ENCODE assay signal across 19 cellular contexts in the genomic region with DNA sequence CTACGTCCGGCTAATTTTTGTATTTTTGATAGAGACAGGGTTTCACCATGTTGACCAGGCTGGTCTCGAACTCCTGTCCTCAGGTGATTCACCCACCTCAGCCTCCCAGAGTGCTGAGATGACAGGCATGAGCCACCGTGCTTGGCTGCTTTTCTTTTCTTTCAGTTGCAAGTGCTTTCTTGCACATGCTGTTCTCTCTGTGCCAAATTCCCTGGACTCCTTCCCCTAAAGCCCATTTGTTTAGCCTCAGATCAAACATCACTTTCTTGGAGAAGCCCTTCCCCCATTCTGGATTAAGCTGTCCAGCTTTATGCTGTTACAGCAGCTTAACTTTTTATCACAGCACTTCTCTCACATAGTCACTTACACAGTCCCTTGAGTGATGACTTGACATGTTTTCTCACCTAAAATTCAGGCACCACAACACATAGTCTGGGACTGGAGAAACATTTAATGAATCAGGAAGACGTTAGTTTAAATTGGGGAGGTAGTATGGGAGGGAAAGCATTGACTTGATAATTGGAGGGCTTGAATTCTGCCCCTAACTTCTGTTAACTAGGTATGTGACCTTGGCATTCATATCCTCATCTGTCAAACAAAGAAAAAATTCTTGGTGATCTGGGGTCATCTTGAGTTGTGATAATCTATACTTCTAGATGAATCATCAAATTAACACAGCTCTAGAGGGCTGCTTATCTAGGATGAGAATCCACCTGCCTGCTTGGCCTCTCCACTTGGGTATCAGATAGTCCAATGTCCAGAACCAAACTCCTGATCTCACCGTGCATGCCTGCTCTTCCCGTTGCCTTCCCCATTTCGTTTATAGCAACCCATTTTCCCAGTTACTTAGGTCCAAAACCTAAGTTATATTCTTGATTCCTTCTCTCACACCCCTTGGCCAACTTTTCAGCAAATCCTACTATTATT. TPM values are rescaled to one million over a fixed set of nuclear protein-coding genes. Genes with fewer than 3 reads are reported as not detected.
DNase-seq lines count a peak whose midpoint lies in the region; ATAC-seq and TF ChIP-seq lines count a peak whose summit lies in the region.
"Had no signal": no experiment of that assay in that cellular context is flagged by ENCODE, and none has a peak within 500 bp of the region (broad histone marks: within the 10 kb centered on the region; RNA-seq: fewer than 3 reads in every experiment).

No MANE protein-coding gene starts in this region.

- no peak for DNase-seq in activated CD4-positive, alpha-beta T cell treated with anti-CD3 and anti-CD28 coated beads for 36 hours
- no peak for DNase-seq in activated CD4-positive, alpha-beta T cell treated with anti-CD3 and anti-CD28 coated beads for 4 hours
- DNase-seq in chondrocyte (ENCODE audit: low spot score) = peak; percentile 1
- peak; percentile 34 for DNase-seq in medulla oblongata (ENCODE audit: extremely low spot score)
- no peak for DNase-seq in retina
- no peak for DNase-seq in NCI-H128 (lab: John Stamatoyannopoulos, UW; ENCODE audit: unreplicated experiment)
- no peak for DNase-seq in CD8-positive, alpha-beta T cell
- DNase-seq: 8988T; activated CD4-positive, alpha-beta T cell treated with anti-CD3 and anti-CD28 coated beads, Interleukin-2, amount 10 ng/mL, durations not matched to agents 7 days and 5 days; activated T-cell treated with anti-CD3 and anti-CD28 coated beads, Interleukin-2, amount 50 U/mL, for 4 hours; amygdala; CD4-positive, alpha-beta T cell; dermis blood vessel endothelial cell; foreskin fibroblast; NCI-H1417 treated with DMSO at 0.1 percent for 48 hours; NCI-H524 treated with DMSO at 0.1 percent for 48 hours; stimulated activated CD4-positive, alpha-beta T cell treated with anti-CD3 and anti-CD28 coated beads, Interleukin-4, amount 100 ng/mL, for 1 hour; T-helper 2 cell had no signal

- CTCF ChIA-PET in activated CD4-positive, alpha-beta T cell treated with anti-CD3 and anti-CD28 coated beads for 36 hours (lab: Charles Lee) = no interaction called here
- CTCF ChIA-PET in CD8-positive, alpha-beta T cell (lab: Charles Lee) = no interaction called here

- no peaks in the 10 kb centered on the region for H3K9me3 Mint-ChIP-seq in activated CD4-positive, alpha-beta T cell treated with anti-CD3 and anti-CD28 coated beads for 36 hours (ENCODE audit: low read depth)
- no peaks in the 10 kb centered on the region for H3K9me3 Mint-ChIP-seq in chondrocyte (ENCODE audit: low read depth)
- no peaks in the 10 kb centered on the region for H3K9me3 Mint-ChIP-seq in CD8-positive, alpha-beta T cell
- H3K9me3 Mint-ChIP-seq: activated CD4-positive, alpha-beta T cell treated with anti-CD3 and anti-CD28 coated beads, Interleukin-2, amount 10 ng/mL, durations not matched to agents 7 days and 5 days; activated T-cell treated with anti-CD3 and anti-CD28 coated beads, Interleukin-2, amount 50 U/mL, for 4 hours; CD4-positive, alpha-beta T cell had no signal

- H3K27me3 ChIP-seq in subcutaneous abdominal adipose tissue (ENCODE audit: control insufficient read depth in 5 of 5, insufficient read depth in 4 of 5, low read length in 5 of 5) = no peaks in the 10 kb centered on the region
- no peaks in the 10 kb centered on the region for H3K27me3 ChIP-seq in CD8-positive, alpha-beta T cell (ENCODE audit: insufficient read depth, low read length)

- H3K9ac ChIP-seq in subcutaneous abdominal adipose tissue (ENCODE audit: low read length in 5 of 5) = no peak overlapping the region

- intact Hi-C loops in activated CD4-positive, alpha-beta T cell treated with anti-CD3 and anti-CD28 coated beads for 36 hours (cut with DNase I, micrococcal nuclease) = no loop called here
- intact Hi-C loops in CD8-positive, alpha-beta T cell (cut with DNase I, micrococcal nuclease) = no loop called here

- H3K4me1 ChIP-seq in subcutaneous abdominal adipose tissue (ENCODE audit: control insufficient read depth in 5 of 5, insufficient read depth in 5 of 5, low read length in 5 of 5) = peaks cover 5 to 58% (median 43%) of the 10 kb centered on the region in 5 donors
- H3K4me1 ChIP-seq in CD8-positive, alpha-beta T cell (ENCODE audit: insufficient read depth, low read length) = no peaks in the 10 kb centered on the region

- no peaks in the 10 kb centered on the region for H3K36me3 ChIP-seq in subcutaneous abdominal adipose tissue (ENCODE audit: control insufficient read depth in 5 of 5, insufficient read depth in 5 of 5, low read length in 5 of 5)
- no peaks in the 10 kb centered on the region for H3K36me3 ChIP-seq in CD8-positive, alpha-beta T cell (ENCODE audit: insufficient read depth, low read length)

- peaks cover 2% of the 10 kb centered on the region for H3K36me3 Mint-ChIP-seq in activated CD4-positive, alpha-beta T cell treated with anti-CD3 and anti-CD28 coated beads for 36 hours (ENCODE audit: low read depth)
- H3K36me3 Mint-ChIP-seq in chondrocyte (ENCODE audit: low read depth) = peaks cover 1% of the 10 kb centered on the region
- H3K36me3 Mint-ChIP-seq in CD8-positive, alpha-beta T cell = peaks cover 15% of the 10 kb centered on the region

- no peaks in the 10 kb centered on the region for H3K27me3 Mint-ChIP-seq in activated CD4-positive, alpha-beta T cell treated with anti-CD3 and anti-CD28 coated beads for 36 hours
- no peaks in the 10 kb centered on the region for H3K27me3 Mint-ChIP-seq in chondrocyte (ENCODE audit: low read depth)
- no peaks in the 10 kb centered on the region for H3K27me3 Mint-ChIP-seq in CD8-positive, alpha-beta T cell (ENCODE audit: low read depth)
- H3K27me3 Mint-ChIP-seq: activated CD4-positive, alpha-beta T cell treated with anti-CD3 and anti-CD28 coated beads, Interleukin-2, amount 10 ng/mL, durations not matched to agents 7 days and 5 days; CD4-positive, alpha-beta T cell had no signal

- no peak for TF ChIP-seq CTCF in chondrocyte (IDR thresholded peaks at IDR 0.05)
- TF ChIP-seq CTCF in CD8-positive, alpha-beta T cell (IDR thresholded peaks at IDR 0.05) = no peak

- peak overlapping the region; percentile 27 for H3K27ac ChIP-seq in subcutaneous abdominal adipose tissue (ENCODE audit: low read depth, low read length)
- no peak overlapping the region for H3K27ac ChIP-seq in CD8-positive, alpha-beta T cell (ENCODE audit: low read depth, low read length)

- no peak overlapping the region for H3K4me3 ChIP-seq in subcutaneous abdominal adipose tissue (ENCODE audit: low read depth in 1 of 5, low read length in 5 of 5)
- H3K4me3 ChIP-seq in CD8-positive, alpha-beta T cell (ENCODE audit: low read depth, low read length) = no peak overlapping the region

- H3K4me3 Mint-ChIP-seq in activated CD4-positive, alpha-beta T cell treated with anti-CD3 and anti-CD28 coated beads for 36 hours = no peak overlapping the region
- H3K4me3 Mint-ChIP-seq in chondrocyte (ENCODE audit: unreplicated experiment) = no peak overlapping the region
- no peak overlapping the region for H3K4me3 Mint-ChIP-seq in CD8-positive, alpha-beta T cell
- H3K4me3 Mint-ChIP-seq: activated CD4-positive, alpha-beta T cell treated with anti-CD3 and anti-CD28 coated beads, Interleukin-2, amount 10 ng/mL, durations not matched to agents 7 days and 5 days; activated T-cell treated with anti-CD3 and anti-CD28 coated beads, Interleukin-2, amount 50 U/mL, for 4 hours; CD4-positive, alpha-beta T cell had no signal

- no peak for ATAC-seq in activated CD4-positive, alpha-beta T cell treated with anti-CD3 and anti-CD28 coated beads for 36 hours
- no peak for ATAC-seq in CD8-positive, alpha-beta T cell
- ATAC-seq: activated T-cell treated with anti-CD3 and anti-CD28 coated beads, Interleukin-2, amount 50 U/mL, for 4 hours had no signal

- peak overlapping the region; percentile 18 for H3K27ac Mint-ChIP-seq in activated CD4-positive, alpha-beta T cell treated with anti-CD3 and anti-CD28 coated beads for 36 hours
- peak overlapping the region; percentile 19 for H3K27ac Mint-ChIP-seq in chondrocyte (ENCODE audit: unreplicated experiment)
- H3K27ac Mint-ChIP-seq in CD8-positive, alpha-beta T cell = no peak overlapping the region
- H3K27ac Mint-ChIP-seq: activated CD4-positive, alpha-beta T cell treated with anti-CD3 and anti-CD28 coated beads, Interleukin-2, amount 10 ng/mL, durations not matched to agents 7 days and 5 days; CD4-positive, alpha-beta T cell had no signal

- no peaks in the 10 kb centered on the region for H3K9me3 ChIP-seq in subcutaneous abdominal adipose tissue (ENCODE audit: control insufficient read depth in 5 of 5, low read length in 5 of 5)
- no peaks in the 10 kb centered on the region for H3K9me3 ChIP-seq in CD8-positive, alpha-beta T cell (ENCODE audit: low read length)

- peaks cover 21% of the 10 kb centered on the region for H3K4me1 Mint-ChIP-seq in activated CD4-positive, alpha-beta T cell treated with anti-CD3 and anti-CD28 coated beads for 36 hours
- H3K4me1 Mint-ChIP-seq in chondrocyte (ENCODE audit: low read depth) = peaks cover 36% of the 10 kb centered on the region
- peaks cover 54% of the 10 kb centered on the region for H3K4me1 Mint-ChIP-seq in CD8-positive, alpha-beta T cell (ENCODE audit: low read depth)

- POLR2A ChIA-PET in activated CD4-positive, alpha-beta T cell treated with anti-CD3 and anti-CD28 coated beads for 36 hours (lab: Charles Lee) = no interaction called here
- POLR2A ChIA-PET in CD8-positive, alpha-beta T cell (lab: Charles Lee) = interaction anchor here (0.7 kb wide), 1 partner anchor 26 kb away, joined by 3 read pairs; no protein-coding TSS in a partner anchor

RNA-seq across cellular contexts. Expression of a gene that starts 18.4 kb away (rescaled TPM):
- total RNA-seq in activated CD4-positive, alpha-beta T cell treated with anti-CD3 and anti-CD28 coated beads for 36 hours = 100 to 1,000 TPM in 1 of 2 experiments, 10 to 100 TPM in 1; 95.4 to 106 TPM
- total RNA-seq in chondrocyte = 60.9 to 85.6 TPM (median 62.4 TPM) in 3 replicates
- 10 to 100 TPM; 83.7 to 95.2 TPM for total RNA-seq in CD8-positive, alpha-beta T cell

RNA-seq across cellular contexts. Expression of a gene that starts 18.8 kb away (rescaled TPM):
- 10 to 100 TPM; 54.5 to 61.1 TPM for total RNA-seq in activated CD4-positive, alpha-beta T cell treated with anti-CD3 and anti-CD28 coated beads for 36 hours
- 22.5 to 32.4 TPM (median 26.8 TPM) in 3 replicates for total RNA-seq in chondrocyte
- total RNA-seq in CD8-positive, alpha-beta T cell = 10 to 100 TPM; 52.9 to 57.4 TPM

RNA-seq across cellular contexts. Expression of a gene that starts 40.7 kb away (rescaled TPM):
- total RNA-seq in activated CD4-positive, alpha-beta T cell treated with anti-CD3 and anti-CD28 coated beads for 36 hours = 10 to 100 TPM; 26.5 to 32.3 TPM
- total RNA-seq in chondrocyte = 37.7 to 42.0 TPM (median 40.8 TPM) in 3 replicates
- total RNA-seq in CD8-positive, alpha-beta T cell = 10 to 100 TPM; 27.0 to 33.5 TPM

RNA-seq across cellular contexts. Expression of a gene that starts 57.0 kb away (rescaled TPM):
- total RNA-seq in activated CD4-positive, alpha-beta T cell treated with anti-CD3 and anti-CD28 coated beads for 36 hours = 10 to 100 TPM; 18.3 to 24.6 TPM
- 39.6 to 57.3 TPM (median 41.5 TPM) in 3 replicates for total RNA-seq in chondrocyte
- 10 to 100 TPM; 11.2 to 11.7 TPM for total RNA-seq in CD8-positive, alpha-beta T cell

Comparison
In these comparisons a context has a peak if more than half of its experiments do, and no peak if none do; other contexts are left out.
1. DNase-seq: peak in chondrocyte (single experiment) and medulla oblongata (single experiment); none in activated CD4-positive, alpha-beta T cell treated with anti-CD3 and anti-CD28 coated beads for 36 hours (single experiment), activated CD4-positive, alpha-beta T cell treated with anti-CD3 and anti-CD28 coated beads for 4 hours (0 of 2), retina (single experiment), NCI-H128 (single experiment) and CD8-positive, alpha-beta T cell (0 of 7).